In genomic region chr11:125513705-125514265, GRCh38 we compare ENCODE assay signal across 11 cellular contexts. TPM values are rescaled to one million over a fixed set of nuclear protein-coding genes. Genes with fewer than 3 reads are reported as not detected.
DNase-seq lines count a peak whose midpoint lies in the region; ATAC-seq and TF ChIP-seq lines count a peak whose summit lies in the region.
"Had no signal": no experiment of that assay in that cellular context is flagged by ENCODE, and none has a peak within 500 bp of the region (broad histone marks: within the 10 kb centered on the region; RNA-seq: fewer than 3 reads in every experiment).

No MANE protein-coding gene starts in this region.

- H3K4me1 Mint-ChIP-seq in activated CD4-positive, alpha-beta T cell treated with anti-CD3 and anti-CD28 coated beads for 36 hours = peaks cover 44% of the 10 kb centered on the region
- H3K4me1 Mint-ChIP-seq in activated naive CD8-positive, alpha-beta T cell treated with anti-CD3 and anti-CD28 coated beads, Interleukin-2, amount 10 ng/mL, durations not matched to agents 7 days and 5 days = peaks cover 34% of the 10 kb centered on the region
- H3K4me1 Mint-ChIP-seq in natural killer cell treated with Interleukin-12 subunit alpha and Interleukin-12 subunit beta and Interleukin-15 and Interleukin-18, amount 100 ng/mL, for 72 hours (ENCODE audit: low read depth in 2 of 2) = peaks cover 55 to 67% of the 10 kb centered on the region in 2 donors

- no peaks in the 10 kb centered on the region for H3K27me3 Mint-ChIP-seq in activated CD4-positive, alpha-beta T cell treated with anti-CD3 and anti-CD28 coated beads for 36 hours
- H3K27me3 Mint-ChIP-seq in activated naive CD8-positive, alpha-beta T cell treated with anti-CD3 and anti-CD28 coated beads, Interleukin-2, amount 10 ng/mL, durations not matched to agents 7 days and 5 days = no peaks in the 10 kb centered on the region
- H3K27me3 Mint-ChIP-seq in natural killer cell treated with Interleukin-12 subunit alpha and Interleukin-12 subunit beta and Interleukin-15 and Interleukin-18, amount 100 ng/mL, for 72 hours = no peaks in the 10 kb centered on the region

- peak overlapping the region; percentile 96 for H3K27ac ChIP-seq in MM.1S (ENCODE audit: low read length)
- H3K27ac ChIP-seq: ascending aorta, upper lobe of right lung had no signal

- TF ChIP-seq CTCF in MM.1S (IDR thresholded peaks at IDR 0.05; ENCODE audit: low read length) = no peak

- intact Hi-C loops in activated CD4-positive, alpha-beta T cell treated with anti-CD3 and anti-CD28 coated beads for 36 hours (cut with DNase I, micrococcal nuclease) = loop anchor here (1.0 to 10.0 kb wide), 5 partner anchors 55 to 551 kb away; partner anchors contain the start of genes EI24 (in 2 of the 2), CDON (in 1 of the 2), CHEK1 (in 1 of the 2) and STT3A (in 1 of the 2)

- H3K9me3 ChIP-seq in MM.1S (replicated peaks; ENCODE audit: insufficient read depth, low read length) = no peaks in the 10 kb centered on the region
- H3K9me3 ChIP-seq: ascending aorta, upper lobe of right lung had no signal

- no peak overlapping the region for H3K4me3 ChIP-seq in MM.1S (ENCODE audit: low read length)
- H3K4me3 ChIP-seq: ascending aorta, upper lobe of right lung had no signal

- POLR2A ChIA-PET in activated CD4-positive, alpha-beta T cell treated with anti-CD3 and anti-CD28 coated beads for 36 hours (lab: Charles Lee) = no interaction called here
- POLR2A ChIA-PET in activated naive CD8-positive, alpha-beta T cell treated with anti-CD3 and anti-CD28 coated beads, Interleukin-2, amount 10 ng/mL, durations not matched to agents 7 days and 5 days (lab: Charles Lee) = interaction anchor here (0.7 to 1.0 kb wide), 3 partner anchors 56 to 374 kb away, joined by 3 to 7 read pairs (median 4); partner anchors contain the start of genes EI24, HYLS1 and STT3A

- no peak overlapping the region for H2AFZ ChIP-seq in MM.1S (ENCODE audit: low read length)

- peak overlapping the region; percentile 15; the same call in 1 of the 2 replicates for H3K9ac ChIP-seq in MM.1S (ENCODE audit: low read length)

- H3K9me3 Mint-ChIP-seq in activated CD4-positive, alpha-beta T cell treated with anti-CD3 and anti-CD28 coated beads for 36 hours (ENCODE audit: low read depth) = peaks cover 2% of the 10 kb centered on the region
- no peaks in the 10 kb centered on the region for H3K9me3 Mint-ChIP-seq in activated naive CD8-positive, alpha-beta T cell treated with anti-CD3 and anti-CD28 coated beads, Interleukin-2, amount 10 ng/mL, durations not matched to agents 7 days and 5 days
- no peaks in the 10 kb centered on the region for H3K9me3 Mint-ChIP-seq in natural killer cell treated with Interleukin-12 subunit alpha and Interleukin-12 subunit beta and Interleukin-15 and Interleukin-18, amount 100 ng/mL, for 72 hours

- no peaks in the 10 kb centered on the region for H4K20me1 ChIP-seq in MM.1S (ENCODE audit: insufficient read depth, low read length)

- CTCF ChIA-PET in activated CD4-positive, alpha-beta T cell treated with anti-CD3 and anti-CD28 coated beads for 36 hours (lab: Charles Lee) = interaction anchor here (0.6 to 1.0 kb wide), 3 partner anchors 31 to 85 kb away, joined by 3 read pairs; no protein-coding TSS in a partner anchor

- H3K27ac Mint-ChIP-seq in activated CD4-positive, alpha-beta T cell treated with anti-CD3 and anti-CD28 coated beads for 36 hours = peak overlapping the region; percentile 77
- H3K27ac Mint-ChIP-seq in activated naive CD8-positive, alpha-beta T cell treated with anti-CD3 and anti-CD28 coated beads, Interleukin-2, amount 10 ng/mL, durations not matched to agents 7 days and 5 days = peak overlapping the region; percentile 35
- peak overlapping the region; percentile 90 to 97 for H3K27ac Mint-ChIP-seq in natural killer cell treated with Interleukin-12 subunit alpha and Interleukin-12 subunit beta and Interleukin-15 and Interleukin-18, amount 100 ng/mL, for 72 hours

- no peaks in the 10 kb centered on the region for H3K36me3 ChIP-seq in MM.1S (replicated peaks; ENCODE audit: insufficient read depth, low read length)
- H3K36me3 ChIP-seq: ascending aorta, upper lobe of right lung had no signal

- no peaks in the 10 kb centered on the region for H3K9me2 ChIP-seq in MM.1S (replicated peaks; ENCODE audit: insufficient read depth, low read length)

- no peaks in the 10 kb centered on the region for H3K27me3 ChIP-seq in MM.1S (replicated peaks; ENCODE audit: insufficient read depth, low read length)
- H3K27me3 ChIP-seq: ascending aorta, upper lobe of right lung had no signal

- no peak for ATAC-seq in activated CD4-positive, alpha-beta T cell treated with anti-CD3 and anti-CD28 coated beads for 36 hours
- ATAC-seq in activated naive CD8-positive, alpha-beta T cell treated with anti-CD3 and anti-CD28 coated beads, Interleukin-2, amount 10 ng/mL, durations not matched to agents 7 days and 5 days (ENCODE audit: low read depth) = no peak
- no peak for ATAC-seq in natural killer cell treated with Interleukin-12 subunit alpha and Interleukin-12 subunit beta and Interleukin-15 and Interleukin-18, amount 100 ng/mL, for 72 hours

- no peaks in the 10 kb centered on the region for H3K36me3 Mint-ChIP-seq in activated CD4-positive, alpha-beta T cell treated with anti-CD3 and anti-CD28 coated beads for 36 hours (ENCODE audit: low read depth)
- no peaks in the 10 kb centered on the region for H3K36me3 Mint-ChIP-seq in activated naive CD8-positive, alpha-beta T cell treated with anti-CD3 and anti-CD28 coated beads, Interleukin-2, amount 10 ng/mL, durations not matched to agents 7 days and 5 days
- no peaks in the 10 kb centered on the region for H3K36me3 Mint-ChIP-seq in natural killer cell treated with Interleukin-12 subunit alpha and Interleukin-12 subunit beta and Interleukin-15 and Interleukin-18, amount 100 ng/mL, for 72 hours

- no peaks in the 10 kb centered on the region for H3K79me2 ChIP-seq in MM.1S (ENCODE audit: low read length)

- no peak for DNase-seq in activated CD4-positive, alpha-beta T cell treated with anti-CD3 and anti-CD28 coated beads for 36 hours
- DNase-seq in activated CD4-positive, alpha-beta T cell treated with anti-CD3 and anti-CD28 coated beads, Interleukin-2, amount 50 U/mL, for 48 hours = no peak
- DNase-seq in MM.1S = no peak
- no peak for DNase-seq in activated naive CD8-positive, alpha-beta T cell treated with anti-CD3 and anti-CD28 coated beads, Interleukin-2, amount 10 ng/mL, durations not matched to agents 7 days and 5 days
- DNase-seq in natural killer cell treated with Interleukin-12 subunit alpha and Interleukin-12 subunit beta and Interleukin-15 and Interleukin-18, amount 100 ng/mL, for 72 hours (ENCODE audit: low spot score) = no peak
- DNase-seq in GM03348 (ENCODE audit: low spot score) = no peak
- DNase-seq in glomerular visceral epithelial cell (ENCODE audit: extremely low spot score) = no peak
- no peak for DNase-seq in DMS114 treated with DMSO at 0.1 percent for 48 hours (lab: John Stamatoyannopoulos, UW; ENCODE audit: unreplicated experiment)
- DNase-seq: NCI-H446, upper lobe of right lung had no signal

- H3K4me1 ChIP-seq in MM.1S (ENCODE audit: low read length) = peaks cover 22% of the 10 kb centered on the region
- H3K4me1 ChIP-seq: ascending aorta had no signal

- no peak overlapping the region for H3K4me3 Mint-ChIP-seq in activated CD4-positive, alpha-beta T cell treated with anti-CD3 and anti-CD28 coated beads for 36 hours
- H3K4me3 Mint-ChIP-seq in activated naive CD8-positive, alpha-beta T cell treated with anti-CD3 and anti-CD28 coated beads, Interleukin-2, amount 10 ng/mL, durations not matched to agents 7 days and 5 days = peak overlapping the region; percentile 53
- peak overlapping the region; percentile 70 for H3K4me3 Mint-ChIP-seq in natural killer cell treated with Interleukin-12 subunit alpha and Interleukin-12 subunit beta and Interleukin-15 and Interleukin-18, amount 100 ng/mL, for 72 hours

- peaks cover 9% of the 10 kb centered on the region; the same call in 1 of the 2 replicates for H3F3A ChIP-seq in MM.1S (ENCODE audit: insufficient read depth, low read length)

- peak overlapping the region; percentile 77; the same call in 1 of the 2 replicates for H3K4me2 ChIP-seq in MM.1S (ENCODE audit: low read depth, low read length)

RNA-seq across cellular contexts. Expression of gene FEZ1, which starts 17.7 kb away (rescaled TPM):
- total RNA-seq in activated CD4-positive, alpha-beta T cell treated with anti-CD3 and anti-CD28 coated beads for 36 hours = 1 to 10 TPM; 1.4 to 1.5 TPM
- 1 to 10 TPM in 1 of 2 experiments, under 1 TPM in 1; 0.64 to 1.3 TPM for total RNA-seq in activated naive CD8-positive, alpha-beta T cell treated with anti-CD3 and anti-CD28 coated beads, Interleukin-2, amount 10 ng/mL, durations not matched to agents 7 days and 5 days
- total RNA-seq in natural killer cell treated with Interleukin-12 subunit alpha and Interleukin-12 subunit beta and Interleukin-15 and Interleukin-18, amount 100 ng/mL, for 72 hours = 100 to 1,000 TPM in 1 of 2 donors, 10 to 100 TPM in 1; 99.1 to 102 TPM

RNA-seq across cellular contexts. Expression of gene EI24, which starts 55.5 kb away (rescaled TPM):
- 10 to 100 TPM; 36.3 to 36.6 TPM for total RNA-seq in activated CD4-positive, alpha-beta T cell treated with anti-CD3 and anti-CD28 coated beads for 36 hours
- total RNA-seq in activated naive CD8-positive, alpha-beta T cell treated with anti-CD3 and anti-CD28 coated beads, Interleukin-2, amount 10 ng/mL, durations not matched to agents 7 days and 5 days = 10 to 100 TPM; 39.0 to 39.2 TPM
- total RNA-seq in natural killer cell treated with Interleukin-12 subunit alpha and Interleukin-12 subunit beta and Interleukin-15 and Interleukin-18, amount 100 ng/mL, for 72 hours = 10 to 100 TPM; 47.1 to 60.8 TPM

Comparison
In these comparisons a context has a peak if more than half of its experiments do, and no peak if none do; other contexts are left out.
1. H3K27ac Mint-ChIP-seq: peak in every context shown above with its lines; median percentile 94 in natural killer cell treated with Interleukin-12 subunit alpha and Interleukin-12 subunit beta and Interleukin-15 and Interleukin-18, amount 100 ng/mL, for 72 hours; 77 in activated CD4-positive, alpha-beta T cell treated with anti-CD3 and anti-CD28 coated beads for 36 hours; 35 in activated naive CD8-positive, alpha-beta T cell treated with anti-CD3 and anti-CD28 coated beads, Interleukin-2, amount 10 ng/mL, durations not matched to agents 7 days and 5 days.
2. RNA of gene FEZ1, which starts 17.7 kb away (total RNA-seq): 99.1 to 102 TPM in natural killer cell treated with Interleukin-12 subunit alpha and Interleukin-12 subunit beta and Interleukin-15 and Interleukin-18, amount 100 ng/mL, for 72 hours; 1.4 to 1.5 TPM in activated CD4-positive, alpha-beta T cell treated with anti-CD3 and anti-CD28 coated beads for 36 hours and 0.64 to 1.3 TPM in activated naive CD8-positive, alpha-beta T cell treated with anti-CD3 and anti-CD28 coated beads, Interleukin-2, amount 10 ng/mL, durations not matched to agents 7 days and 5 days; every median in the first group is over 10 times any median in the second.